ENCODE assay signal across 20 cellular contexts in genomic region chr12:101243074-101243473, GRCh38. TPM values are rescaled to one million over a fixed set of nuclear protein-coding genes. Genes with fewer than 3 reads are reported as not detected.
DNase-seq lines count a peak whose midpoint lies in the region; ATAC-seq, FAIRE-seq and TF ChIP-seq lines count a peak whose summit lies in the region.
"Had no signal": no experiment of that assay in that cellular context is flagged by ENCODE, and none has a peak within 500 bp of the region (broad histone marks: within the 10 kb centered on the region; RNA-seq: fewer than 3 reads in every experiment).

No MANE protein-coding gene starts in this region.

- peaks cover 0 to 4% of the 10 kb centered on the region in 2 donors for H3K36me3 Mint-ChIP-seq in CD4-positive, alpha-beta memory T cell
- H3K36me3 Mint-ChIP-seq in WTC11: no peaks in the 10 kb centered on the region

- FAIRE-seq in bronchial epithelial cell (lab: Jason Lieb, UNC): no peak
- FAIRE-seq: G401.6, GM18507 had no signal

- no peaks in the 10 kb centered on the region for H3K4me1 ChIP-seq in CD4-positive, alpha-beta memory T cell (ENCODE audit: insufficient read depth, low read length)

- no peak for ATAC-seq in WTC11

- no peak overlapping the region for H3K4me3 Mint-ChIP-seq in CD4-positive, alpha-beta memory T cell
- no peak overlapping the region for H3K4me3 Mint-ChIP-seq in WTC11
- H3K4me3 Mint-ChIP-seq: CD4-positive, alpha-beta T cell had no signal

- TF ChIP-seq CTCF in bronchial epithelial cell (IDR thresholded peaks at IDR 0.05; ENCODE audit: insufficient read depth, low read length, severe bottlenecking) (no peak), WTC11 (IDR thresholded peaks at IDR 0.05) (no peak)

- intact Hi-C loops in CD4-positive, alpha-beta memory T cell (cut with micrococcal nuclease): no loop called here

- CTCF ChIA-PET in CD4-positive, alpha-beta memory T cell (lab: Charles Lee; ENCODE audit: partially characterized antibody): no interaction called here
- CTCF ChIA-PET in WTC11 (lab: Charles Lee): no interaction called here

- H3K4me3 ChIP-seq in bronchial epithelial cell (ENCODE audit: low read depth, low read length): no peak overlapping the region
- no peak overlapping the region for H3K4me3 ChIP-seq in CD4-positive, alpha-beta memory T cell (ENCODE audit: low read length in 2 of 2)

- POLR2A ChIA-PET in CD4-positive, alpha-beta memory T cell (lab: Charles Lee; ENCODE audit: partially characterized antibody): no interaction called here
- POLR2A ChIA-PET in WTC11 (lab: Charles Lee): no interaction called here

- H3K27me3 Mint-ChIP-seq in CD4-positive, alpha-beta memory T cell: peaks cover 6 to 9% of the 10 kb centered on the region in 2 donors
- H3K27me3 Mint-ChIP-seq in WTC11 (ENCODE audit: low read depth): no peaks in the 10 kb centered on the region

- peak; percentile 30 for DNase-seq in HCEC 1CT
- DNase-seq in NCI-H226: peak; percentile 20
- peak; percentile 36 for DNase-seq in bronchial epithelial cell (ENCODE audit: low read depth)
- peak; percentile 10 for DNase-seq in kidney tubule cell (ENCODE audit: low spot score)
- DNase-seq in SKM-1 (lab: John Stamatoyannopoulos, UW; ENCODE audit: unreplicated experiment): no peak
- DNase-seq in CD4-positive, alpha-beta memory T cell: no peak
- no peak for DNase-seq in WTC11 (ENCODE audit: low spot score)
- DNase-seq: CD4-positive, alpha-beta T cell; Kasumi-1; NCI-H1694 treated with DMSO at 0.1 percent for 48 hours; NCI-H446 treated with DMSO at 0.1 percent for 48 hours; NCI-H526 treated with DMSO at 0.1 percent for 48 hours; SHP77 treated with DMSO at 0.1 percent for 48 hours; SK-N-SH had no signal

- H3K4me1 Mint-ChIP-seq in CD4-positive, alpha-beta memory T cell: no peaks in the 10 kb centered on the region
- H3K4me1 Mint-ChIP-seq in WTC11: no peaks in the 10 kb centered on the region

- H3K36me3 ChIP-seq in bronchial epithelial cell (ENCODE audit: control insufficient read depth, insufficient read depth, low read length): no peaks in the 10 kb centered on the region
- H3K36me3 ChIP-seq in CD4-positive, alpha-beta memory T cell (ENCODE audit: insufficient read depth, low read length): no peaks in the 10 kb centered on the region

- peaks cover 0 to 4% (median under 1%) of the 10 kb centered on the region in 8 donors for H3K9me3 Mint-ChIP-seq in CD4-positive, alpha-beta memory T cell
- H3K9me3 Mint-ChIP-seq in WTC11: peaks cover 6% of the 10 kb centered on the region
- H3K9me3 Mint-ChIP-seq: CD4-positive, alpha-beta T cell had no signal

- H3K27me3 ChIP-seq in bronchial epithelial cell (ENCODE audit: control insufficient read depth, insufficient read depth, low read length): no peaks in the 10 kb centered on the region
- no peaks in the 10 kb centered on the region for H3K27me3 ChIP-seq in CD4-positive, alpha-beta memory T cell (ENCODE audit: insufficient read depth, low read length)

- H3K27ac Mint-ChIP-seq in CD4-positive, alpha-beta memory T cell: no peak overlapping the region
- no peak overlapping the region for H3K27ac Mint-ChIP-seq in WTC11
- H3K27ac Mint-ChIP-seq: CD4-positive, alpha-beta T cell had no signal

- no peak overlapping the region for H3K27ac ChIP-seq in CD4-positive, alpha-beta memory T cell (ENCODE audit: low read depth, low read length)
- H3K27ac ChIP-seq: RWPE1 had no signal

- no peaks in the 10 kb centered on the region for H3K9me3 ChIP-seq in CD4-positive, alpha-beta memory T cell (ENCODE audit: control insufficient read depth in 1 of 2, low read length in 2 of 2)
- H3K9me3 ChIP-seq: SK-N-SH had no signal

TF ChIP-seq in WTC11, 78 proteins besides CTCF, POLR2A, EP300 and RAD21:
- TF ChIP-seq, protein P1, sequence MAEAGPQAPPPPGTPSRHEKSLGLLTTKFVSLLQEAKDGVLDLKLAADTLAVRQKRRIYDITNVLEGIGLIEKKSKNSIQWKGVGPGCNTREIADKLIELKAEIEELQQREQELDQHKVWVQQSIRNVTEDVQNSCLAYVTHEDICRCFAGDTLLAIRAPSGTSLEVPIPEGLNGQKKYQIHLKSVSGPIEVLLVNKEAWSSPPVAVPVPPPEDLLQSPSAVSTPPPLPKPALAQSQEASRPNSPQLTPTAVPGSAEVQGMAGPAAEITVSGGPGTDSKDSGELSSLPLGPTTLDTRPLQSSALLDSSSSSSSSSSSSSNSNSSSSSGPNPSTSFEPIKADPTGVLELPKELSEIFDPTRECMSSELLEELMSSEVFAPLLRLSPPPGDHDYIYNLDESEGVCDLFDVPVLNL (CRISPR knock-in tag; IDR thresholded peaks at IDR 0.05; ENCODE audit: borderline replicate concordance, low read depth): no peak
- TF ChIP-seq RORB (CRISPR knock-in tag; IDR thresholded peaks at IDR 0.05) (no peak), GTF2I (CRISPR knock-in tag; conservative IDR thresholded peaks at IDR 0.05) (no peak), GABPB1 (CRISPR knock-in tag; IDR thresholded peaks at IDR 0.05) (no peak), GRHL2 (CRISPR knock-in tag; IDR thresholded peaks at IDR 0.05; ENCODE audit: insufficient replicate concordance, severe bottlenecking) (no peak), ARID4B (CRISPR knock-in tag; IDR thresholded peaks at IDR 0.05; ENCODE audit: borderline replicate concordance) (no peak), SP1 (CRISPR knock-in tag; conservative IDR thresholded peaks at IDR 0.05) (no peak)

RNA-seq across cellular contexts. Expression of gene SLC5A8, which starts 33.0 kb away (rescaled TPM):
- under 0.01 TPM in 1 of 2 replicates, not detected in the other for total RNA-seq in bronchial epithelial cell
- not detected for total RNA-seq in CD4-positive, alpha-beta memory T cell
- not detected for polyA plus RNA-seq in CD4-positive, alpha-beta memory T cell
- total RNA-seq in WTC11 (2021): 0.05 to 0.07 TPM in 2 of 3 replicates, not detected in the other
- total RNA-seq: CD4-positive, alpha-beta T cell; H4; MCF 10A had no signal
- polyA plus RNA-seq: BJ, SK-N-SH had no signal

RNA-seq across cellular contexts. Expression of gene UTP20, which starts 36.8 kb away (rescaled TPM):
- 4.9 and 9.2 TPM in 2 replicates for total RNA-seq in bronchial epithelial cell
- 10 to 100 TPM; 14.6 to 14.9 TPM for total RNA-seq in CD4-positive, alpha-beta memory T cell
- 1 to 10 TPM; 3.3 to 6.7 TPM for polyA plus RNA-seq in CD4-positive, alpha-beta memory T cell
- total RNA-seq in WTC11 (2021): 23.1 to 34.1 TPM (median 24.5 TPM) in 3 replicates

Comparison
In these comparisons a context has a peak if more than half of its experiments do, and no peak if none do; other contexts are left out.
1. DNase-seq: peak in HCEC 1CT (single experiment), NCI-H226 (single experiment), bronchial epithelial cell (single experiment) and kidney tubule cell (single experiment); none in SKM-1 (single experiment), CD4-positive, alpha-beta memory T cell (0 of 5) and WTC11 (single experiment).